8 cellular contexts compared by ENCODE assay signal in the genomic region with DNA sequence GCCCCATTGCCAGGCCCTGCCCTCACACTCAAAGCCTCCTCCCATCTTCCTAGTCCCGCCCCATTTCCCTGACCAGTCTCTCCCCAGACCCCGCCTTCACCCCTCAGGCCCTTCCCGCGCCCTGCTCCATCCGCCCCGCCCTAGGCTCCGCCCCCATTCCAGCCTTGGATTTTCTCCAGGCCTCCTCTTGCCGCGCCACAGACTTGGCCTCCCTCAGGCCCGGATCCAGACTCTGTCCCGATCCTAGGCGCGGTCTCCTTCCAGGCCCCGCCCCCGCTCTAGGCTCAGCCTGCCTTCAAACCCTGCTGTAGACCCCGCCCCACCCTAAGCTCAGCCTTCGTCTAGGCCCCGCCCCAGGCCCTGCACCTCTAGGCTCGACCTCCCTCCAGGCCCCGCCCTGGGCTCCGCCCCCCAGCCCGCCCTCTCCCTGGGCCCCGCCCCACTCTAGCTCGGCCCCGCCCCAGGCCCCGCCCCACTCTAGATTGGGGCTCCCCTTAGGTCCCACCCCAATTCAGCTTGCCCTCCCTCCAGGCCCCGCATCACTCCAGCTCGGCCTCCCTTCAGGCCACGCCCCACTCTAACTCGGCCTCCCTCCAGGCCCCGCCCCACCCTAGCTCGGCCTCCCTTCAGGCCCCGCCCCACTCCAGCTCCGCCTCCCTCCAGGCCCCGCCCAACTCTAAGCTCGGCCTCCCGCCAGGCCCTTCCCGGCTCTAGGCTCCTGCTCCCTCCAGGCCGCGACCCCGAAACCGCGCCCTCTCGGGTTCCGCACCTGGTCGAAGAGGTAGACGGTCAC. TPM values are rescaled to one million over a fixed set of nuclear protein-coding genes. Genes with fewer than 3 reads are reported as not detected.
DNase-seq lines count a peak whose midpoint lies in the region; ATAC-seq and TF ChIP-seq lines count a peak whose summit lies in the region.

No MANE protein-coding gene starts in this region.

- H3K27me3 ChIP-seq in esophagus (ENCODE audit: control insufficient read depth in 1 of 2, insufficient read depth in 2 of 2, low read length in 2 of 2), result no peaks in the 10 kb centered on the region
- H3K27me3 ChIP-seq in mucosa of rectum (ENCODE audit: control insufficient read depth in 2 of 2, insufficient read depth in 2 of 2, low read length in 2 of 2), result peaks cover 0 to 10% of the 10 kb centered on the region in 2 donors

- intact Hi-C loops in CD14-positive monocyte (cut with micrococcal nuclease) (loop anchor here (1.0 to 2.0 kb wide), 2 partner anchors 9 to 24 kb away; a partner anchor contains a TSS), OCI-LY7 (cut with micrococcal nuclease; ENCODE audit: unreplicated experiment) (loop anchor here (2.0 kb wide), 1 partner anchor 102 kb away; a partner anchor contains a TSS)

- no peaks in the 10 kb centered on the region for H3K9me2 ChIP-seq in OCI-LY7 (ENCODE audit: insufficient read depth, low read length)

- POLR2A ChIA-PET in OCI-LY7 (lab: Charles Lee), result interaction anchor here (0.6 to 1.7 kb wide), 6 partner anchors 9 to 1435 kb away, joined by 3 to 9 read pairs (median 4); a partner anchor contains a TSS

- TF ChIP-seq CTCF in CD14-positive monocyte (IDR thresholded peaks at IDR 0.05), result no peak
- no peak for TF ChIP-seq CTCF in OCI-LY7 (conservative IDR thresholded peaks at IDR 0.05; ENCODE audit: low read length)

- H3K4me1 Mint-ChIP-seq in CD14-positive monocyte, result peaks cover 42% of the 10 kb centered on the region

- H3K4me2 ChIP-seq in OCI-LY7 (ENCODE audit: low read length), result peak overlapping the region; percentile 69

- H3K27me3 Mint-ChIP-seq in CD14-positive monocyte (ENCODE audit: low read depth in 3 of 3), result peaks cover 56 to 77% (median 58%) of the 10 kb centered on the region in 3 donors

- H3K4me3 ChIP-seq in OCI-LY7 (ENCODE audit: low read depth, low read length, poor library complexity, severe bottlenecking), result peak overlapping the region; percentile 63
- peak overlapping the region; percentile 70 to 74 for H3K4me3 ChIP-seq in esophagus (ENCODE audit: low read depth in 1 of 2, low read length in 2 of 2)
- peak overlapping the region; percentile 65 to 74 for H3K4me3 ChIP-seq in mucosa of rectum (ENCODE audit: low read length in 2 of 2)

- H4K20me1 ChIP-seq in OCI-LY7 (ENCODE audit: insufficient read depth, low read length), result no peaks in the 10 kb centered on the region

- H3K9me3 Mint-ChIP-seq in CD14-positive monocyte, result peaks cover 0 to 27% (median 17%) of the 10 kb centered on the region in 7 donors

- WGBS in esophagus, 2 donors, result 2 to 3% methylated on average over 47 of the region's 47 CpGs

- peaks cover 0 to 11% of the 10 kb centered on the region in 2 donors for H3K36me3 Mint-ChIP-seq in CD14-positive monocyte

- peak overlapping the region; percentile 86 to 98 (median 93) for H3K27ac Mint-ChIP-seq in CD14-positive monocyte

- H3K27ac ChIP-seq in OCI-LY7 (ENCODE audit: low read depth, low read length, poor library complexity, severe bottlenecking) (peak overlapping the region; percentile 41), esophagus (ENCODE audit: low read depth in 2 of 2, low read length in 1 of 2) (peak overlapping the region; percentile 80 to 88), mucosa of rectum (ENCODE audit: low read depth in 2 of 2, low read length in 2 of 2) (peak overlapping the region; percentile 70 to 83)

- H3K9me3 ChIP-seq in OCI-LY7 (ENCODE audit: low read length) (no peaks in the 10 kb centered on the region), esophagus (ENCODE audit: control insufficient read depth in 2 of 2, insufficient read depth in 1 of 2, low read depth in 1 of 2, low read length in 1 of 2) (no peaks in the 10 kb centered on the region), mucosa of rectum (ENCODE audit: control insufficient read depth in 2 of 2, low read length in 2 of 2) (no peaks in the 10 kb centered on the region)

- H2AFZ ChIP-seq in OCI-LY7 (ENCODE audit: low read length), result peak overlapping the region; percentile 51; the same call in 1 of the 2 replicates

- CTCF ChIA-PET in OCI-LY7 (lab: Charles Lee; ENCODE audit: unreplicated experiment), result interaction anchor here (0.5 to 1.1 kb wide), 8 partner anchors 13 to 1662 kb away, joined by 3 to 11 read pairs (median 3); no protein-coding TSS in a partner anchor

- DNase-seq in CD14-positive monocyte (ENCODE audit: low spot score), result peak; percentile 95
- DNase-seq in OCI-LY7 (ENCODE audit: low spot score), result peak; percentile 98
- DNase-seq in activated T-cell treated with anti-CD3 and anti-CD28 coated beads for 48 hours (ENCODE audit: low read depth), result peak; percentile 86
- DNase-seq in stimulated activated CD8-positive, alpha-beta memory T cell treated with anti-CD3 and anti-CD28 coated beads, Interleukin-7, amount 100 ng/mL, for 1 hour (ENCODE audit: low read depth in 2 of 2), result peak; percentile 53 to 69

- H3K4me1 ChIP-seq in OCI-LY7 (ENCODE audit: insufficient read depth, low read length, poor library complexity, severe bottlenecking) (peaks cover 31% of the 10 kb centered on the region), esophagus (ENCODE audit: control insufficient read depth in 2 of 2, insufficient read depth in 2 of 2, low read length in 1 of 2) (peaks cover 0 to 16% of the 10 kb centered on the region in 2 donors), mucosa of rectum (ENCODE audit: control insufficient read depth in 2 of 2, insufficient read depth in 2 of 2, low read length in 2 of 2) (peaks cover 6 to 17% of the 10 kb centered on the region in 2 donors)

- BruUV-seq in OCI-LY7 (replicated peaks; lab: Mats Ljungman, UMichigan), result no TSS peak

- H3K36me3 ChIP-seq in OCI-LY7 (ENCODE audit: insufficient read depth, low read length) (no peaks in the 10 kb centered on the region), esophagus (ENCODE audit: control insufficient read depth in 2 of 2, insufficient read depth in 2 of 2, low read length in 1 of 2) (no peaks in the 10 kb centered on the region), mucosa of rectum (ENCODE audit: control insufficient read depth in 2 of 2, insufficient read depth in 2 of 2, low read length in 2 of 2) (no peaks in the 10 kb centered on the region)

- ATAC-seq in GM19397 (IDR thresholded peaks at IDR 0.05; ENCODE audit: unreplicated experiment), result peak; percentile 57
- ATAC-seq in HG03571 (IDR thresholded peaks at IDR 0.05; ENCODE audit: unreplicated experiment), result peak; percentile 71

- peak overlapping the region; percentile 79 to 92 for H3K4me3 Mint-ChIP-seq in CD14-positive monocyte

- H3K79me2 ChIP-seq in OCI-LY7 (ENCODE audit: insufficient read depth, low read depth, low read length), result no peaks in the 10 kb centered on the region

- H3K9ac ChIP-seq in mucosa of rectum (ENCODE audit: low read depth in 1 of 2, low read length in 2 of 2), result peak overlapping the region in 1 of 2 donors; percentile 54

RNA-seq across cellular contexts. Expression of a gene that starts 18.5 kb away (rescaled TPM):
- not detected for polyA plus RNA-seq in CD14-positive monocyte
- total RNA-seq in OCI-LY7 (2014; rRNA removed; shearing (Covaris generic)), result 1.3 and 2.3 TPM in 2 replicates
- total RNA-seq in OCI-LY7 (2022), result 9.7 and 11.5 TPM in 2 replicates
- 1 to 10 TPM; 2.9 to 7.5 TPM for polyA plus RNA-seq in esophagus

RNA-seq across cellular contexts. Expression of a gene that starts 24.0 kb away (rescaled TPM):
- polyA plus RNA-seq in CD14-positive monocyte (10 to 100 TPM; 21.3 to 21.7 TPM), esophagus (10 to 100 TPM; 52.2 to 59.3 TPM)
- 44.0 and 46.6 TPM in 2 replicates for total RNA-seq in OCI-LY7 (2014; rRNA removed; shearing (Covaris generic))
- 53.2 and 74.8 TPM in 2 replicates for total RNA-seq in OCI-LY7 (2022)

RNA-seq across cellular contexts. Expression of a gene that starts 37.7 kb away (rescaled TPM):
- polyA plus RNA-seq in CD14-positive monocyte (under 1 TPM in 1 of 2 donors, not detected in 1; 0.09 TPM), esophagus (1 to 10 TPM in 1 of 2 donors, under 1 TPM in 1; 0.54 to 1.0 TPM)
- 0.57 and 0.85 TPM in 2 replicates for total RNA-seq in OCI-LY7 (2014; rRNA removed; shearing (Covaris generic))
- total RNA-seq in OCI-LY7 (2022), result 2.5 and 2.6 TPM in 2 replicates

RNA-seq across cellular contexts. Expression of a gene that starts 47.3 kb away (rescaled TPM):
- 10 to 100 TPM in 1 of 2 donors, 1 to 10 TPM in 1; 10.0 to 13.9 TPM for polyA plus RNA-seq in CD14-positive monocyte
- 34.4 and 35.8 TPM in 2 replicates for total RNA-seq in OCI-LY7 (2014; rRNA removed; shearing (Covaris generic))
- total RNA-seq in OCI-LY7 (2022), result 26.3 and 32.1 TPM in 2 replicates
- 10 to 100 TPM in 1 of 2 donors, 1 to 10 TPM in 1; 6.2 to 18.1 TPM for polyA plus RNA-seq in esophagus

RNA-seq across cellular contexts. Expression of a gene that starts 58.9 kb away (rescaled TPM):
- polyA plus RNA-seq in CD14-positive monocyte (under 1 TPM in 1 of 2 donors, not detected in 1; 0.40 TPM), esophagus (100 to 1,000 TPM; 295 to 320 TPM)
- not detected in 2 replicates for total RNA-seq in OCI-LY7 (2014; rRNA removed; shearing (Covaris generic))
- not detected in 2 replicates for total RNA-seq in OCI-LY7 (2022)

Comparison
In these comparisons a context has a peak if more than half of its experiments do, and no peak if none do; other contexts are left out.
1. Peak in every context shown above with its lines: DNase-seq, ATAC-seq, H3K4me3 ChIP-seq and H3K27ac ChIP-seq.